Comparison of ENCODE assay signal across 1 cellular context in genomic region chr9:35161713-35162604, GRCh38.
TF ChIP-seq lines count a peak whose summit lies in the region.

Gene UNC13B, plus strand, starts transcription at chr9:35162009. Its CDS starts 275 bp downstream, at chr9:35162284.

TF ChIP-seq in HepG2, 621 proteins besides CTCF, POLR2A, EP300 and RAD21 (continued from another document and continues in another):
- TF ChIP-seq ZNF770 (CRISPR knock-in tag; IDR thresholded peaks at IDR 0.05) = 0 out of 2 replicates have a peak, but pooled peaks have one; percentile 18
- TF ChIP-seq, protein P1, sequence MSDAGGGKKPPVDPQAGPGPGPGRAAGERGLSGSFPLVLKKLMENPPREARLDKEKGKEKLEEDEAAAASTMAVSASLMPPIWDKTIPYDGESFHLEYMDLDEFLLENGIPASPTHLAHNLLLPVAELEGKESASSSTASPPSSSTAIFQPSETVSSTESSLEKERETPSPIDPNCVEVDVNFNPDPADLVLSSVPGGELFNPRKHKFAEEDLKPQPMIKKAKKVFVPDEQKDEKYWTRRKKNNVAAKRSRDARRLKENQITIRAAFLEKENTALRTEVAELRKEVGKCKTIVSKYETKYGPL (CRISPR knock-in tag; IDR thresholded peaks at IDR 0.05) = no peak
- no peak for TF ChIP-seq SRSF1 (optimal IDR thresholded peaks at IDR 0.05; ENCODE audit: low read depth, low read length)
- TF ChIP-seq JDP2 (CRISPR knock-in tag; IDR thresholded peaks at IDR 0.05; ENCODE audit: borderline replicate concordance) = no peak
- no peak for TF ChIP-seq SSRP1 (CRISPR knock-in tag; IDR thresholded peaks at IDR 0.05)
- TF ChIP-seq ZSCAN9 (CRISPR knock-in tag; IDR thresholded peaks at IDR 0.05; ENCODE audit: borderline replicate concordance) = peak; percentile 46; the same call in 1 of the 2 replicates
- TF ChIP-seq MIER2 (CRISPR knock-in tag; IDR thresholded peaks at IDR 0.05) = no peak
- no peak for TF ChIP-seq RARG (CRISPR knock-in tag; IDR thresholded peaks at IDR 0.05; ENCODE audit: low read depth)
- TF ChIP-seq PRDM10 (CRISPR knock-in tag; IDR thresholded peaks at IDR 0.05; ENCODE audit: low read depth) = peak; percentile 74; the same call in 1 of the 2 replicates
- TF ChIP-seq, protein P2, sequence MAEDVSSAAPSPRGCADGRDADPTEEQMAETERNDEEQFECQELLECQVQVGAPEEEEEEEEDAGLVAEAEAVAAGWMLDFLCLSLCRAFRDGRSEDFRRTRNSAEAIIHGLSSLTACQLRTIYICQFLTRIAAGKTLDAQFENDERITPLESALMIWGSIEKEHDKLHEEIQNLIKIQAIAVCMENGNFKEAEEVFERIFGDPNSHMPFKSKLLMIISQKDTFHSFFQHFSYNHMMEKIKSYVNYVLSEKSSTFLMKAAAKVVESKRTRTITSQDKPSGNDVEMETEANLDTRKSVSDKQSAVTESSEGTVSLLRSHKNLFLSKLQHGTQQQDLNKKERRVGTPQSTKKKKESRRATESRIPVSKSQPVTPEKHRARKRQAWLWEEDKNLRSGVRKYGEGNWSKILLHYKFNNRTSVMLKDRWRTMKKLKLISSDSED (CRISPR knock-in tag; IDR thresholded peaks at IDR 0.05) = 0 out of 2 replicates have a peak, but pooled peaks have one; percentile 45
- TF ChIP-seq ZNF12 (CRISPR knock-in tag; IDR thresholded peaks at IDR 0.05) = no peak; the same call in 1 of the 2 replicates
- no peak for TF ChIP-seq DBP (CRISPR knock-in tag; IDR thresholded peaks at IDR 0.05; ENCODE audit: not compliant biosample characterization)
- TF ChIP-seq SAP130 (CRISPR knock-in tag; IDR thresholded peaks at IDR 0.05; ENCODE audit: low read depth) = peak; percentile 90
- no peak for TF ChIP-seq HDAC6 (IDR thresholded peaks at IDR 0.05; ENCODE audit: low read depth, low read length)
- peak; percentile 75; the same call in 1 of the 2 replicates for TF ChIP-seq SALL2 (CRISPR knock-in tag; IDR thresholded peaks at IDR 0.05)
- TF ChIP-seq GFI1 (CRISPR knock-in tag; IDR thresholded peaks at IDR 0.05; ENCODE audit: borderline replicate concordance) = peak; percentile 39; the same call in 1 of the 2 replicates
- peak; percentile 97; the same call in 1 of the 2 replicates for TF ChIP-seq ZNF546 (CRISPR knock-in tag; conservative IDR thresholded peaks at IDR 0.05)
- no peak; the same call in 1 of the 2 replicates for TF ChIP-seq ESRRA (CRISPR knock-in tag; IDR thresholded peaks at IDR 0.05; ENCODE audit: low read depth)
- TF ChIP-seq SRSF4 (IDR thresholded peaks at IDR 0.05; ENCODE audit: low read depth, low read length, poor library complexity, severe bottlenecking) = no peak
- TF ChIP-seq, protein P3, sequence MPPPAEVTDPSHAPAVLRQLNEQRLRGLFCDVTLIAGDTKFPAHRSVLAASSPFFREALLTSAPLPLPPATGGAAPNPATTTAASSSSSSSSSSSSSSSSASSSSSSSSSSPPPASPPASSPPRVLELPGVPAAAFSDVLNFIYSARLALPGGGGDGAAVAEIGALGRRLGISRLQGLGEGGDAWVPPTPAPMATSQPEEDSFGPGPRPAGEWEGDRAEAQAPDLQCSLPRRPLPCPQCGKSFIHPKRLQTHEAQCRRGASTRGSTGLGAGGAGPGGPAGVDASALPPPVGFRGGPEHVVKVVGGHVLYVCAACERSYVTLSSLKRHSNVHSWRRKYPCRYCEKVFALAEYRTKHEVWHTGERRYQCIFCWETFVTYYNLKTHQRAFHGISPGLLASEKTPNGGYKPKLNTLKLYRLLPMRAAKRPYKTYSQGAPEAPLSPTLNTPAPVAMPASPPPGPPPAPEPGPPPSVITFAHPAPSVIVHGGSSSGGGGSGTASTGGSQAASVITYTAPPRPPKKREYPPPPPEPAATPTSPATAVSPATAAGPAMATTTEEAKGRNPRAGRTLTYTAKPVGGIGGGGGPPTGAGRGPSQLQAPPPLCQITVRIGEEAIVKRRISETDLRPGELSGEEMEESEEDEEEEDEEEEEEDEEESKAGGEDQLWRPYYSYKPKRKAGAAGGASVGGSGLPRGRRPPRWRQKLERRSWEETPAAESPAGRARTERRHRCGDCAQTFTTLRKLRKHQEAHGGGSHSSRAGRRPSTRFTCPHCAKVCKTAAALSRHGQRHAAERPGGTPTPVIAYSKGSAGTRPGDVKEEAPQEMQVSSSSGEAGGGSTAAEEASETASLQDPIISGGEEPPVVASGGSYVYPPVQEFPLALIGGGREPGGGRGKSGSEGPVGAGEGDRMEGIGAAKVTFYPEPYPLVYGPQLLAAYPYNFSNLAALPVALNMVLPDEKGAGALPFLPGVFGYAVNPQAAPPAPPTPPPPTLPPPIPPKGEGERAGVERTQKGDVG (CRISPR knock-in tag; IDR thresholded peaks at IDR 0.05; ENCODE audit: borderline replicate concordance) = peak; percentile 78; the same call in 1 of the 2 replicates
- TF ChIP-seq PHF21A (CRISPR knock-in tag; IDR thresholded peaks at IDR 0.05) = peak; percentile 74; the same call in 1 of the 2 replicates
- 0 out of 2 replicates have a peak, but pooled peaks have one; percentile 36 for TF ChIP-seq NKX3-1 (CRISPR knock-in tag; IDR thresholded peaks at IDR 0.05)
- peak; percentile 27; the same call in 1 of the 2 replicates for TF ChIP-seq FOSL2 (CRISPR knock-in tag; IDR thresholded peaks at IDR 0.05)
- TF ChIP-seq ARNT2 (CRISPR knock-in tag; IDR thresholded peaks at IDR 0.05; ENCODE audit: low read depth) = peak; percentile 78
- peak; percentile 95 for TF ChIP-seq ZNF225 (CRISPR knock-in tag; IDR thresholded peaks at IDR 0.05)
- 0 out of 2 replicates have a peak, but pooled peaks have one; percentile 22 for TF ChIP-seq ZNF264 (CRISPR knock-in tag; IDR thresholded peaks at IDR 0.05)
- peak; percentile 90; the same call in 1 of the 2 replicates for TF ChIP-seq GLI4 (CRISPR knock-in tag; IDR thresholded peaks at IDR 0.05; ENCODE audit: borderline replicate concordance)
- TF ChIP-seq RBM39 (IDR thresholded peaks at IDR 0.05; ENCODE audit: low read depth, low read length, poor library complexity, severe bottlenecking) = peak; percentile 63
- peak; percentile 43; the same call in 1 of the 2 replicates for TF ChIP-seq ATF1 (CRISPR knock-in tag; IDR thresholded peaks at IDR 0.05)
- TF ChIP-seq HOXA3 (CRISPR knock-in tag; IDR thresholded peaks at IDR 0.05) = peak; percentile 87
- TF ChIP-seq TFE3 (CRISPR knock-in tag; IDR thresholded peaks at IDR 0.05) = peak; percentile 55
- TF ChIP-seq BHLHE40 (IDR thresholded peaks at IDR 0.05; ENCODE audit: low read length) = no peak
- 0 out of 2 replicates have a peak, but pooled peaks have one; percentile 55 for TF ChIP-seq TRAFD1 (CRISPR knock-in tag; IDR thresholded peaks at IDR 0.05; ENCODE audit: borderline replicate concordance)
- peak; percentile 53 for TF ChIP-seq TAF15 (IDR thresholded peaks at IDR 0.05; ENCODE audit: low read depth, low read length, poor library complexity, severe bottlenecking)
- TF ChIP-seq, protein P4, sequence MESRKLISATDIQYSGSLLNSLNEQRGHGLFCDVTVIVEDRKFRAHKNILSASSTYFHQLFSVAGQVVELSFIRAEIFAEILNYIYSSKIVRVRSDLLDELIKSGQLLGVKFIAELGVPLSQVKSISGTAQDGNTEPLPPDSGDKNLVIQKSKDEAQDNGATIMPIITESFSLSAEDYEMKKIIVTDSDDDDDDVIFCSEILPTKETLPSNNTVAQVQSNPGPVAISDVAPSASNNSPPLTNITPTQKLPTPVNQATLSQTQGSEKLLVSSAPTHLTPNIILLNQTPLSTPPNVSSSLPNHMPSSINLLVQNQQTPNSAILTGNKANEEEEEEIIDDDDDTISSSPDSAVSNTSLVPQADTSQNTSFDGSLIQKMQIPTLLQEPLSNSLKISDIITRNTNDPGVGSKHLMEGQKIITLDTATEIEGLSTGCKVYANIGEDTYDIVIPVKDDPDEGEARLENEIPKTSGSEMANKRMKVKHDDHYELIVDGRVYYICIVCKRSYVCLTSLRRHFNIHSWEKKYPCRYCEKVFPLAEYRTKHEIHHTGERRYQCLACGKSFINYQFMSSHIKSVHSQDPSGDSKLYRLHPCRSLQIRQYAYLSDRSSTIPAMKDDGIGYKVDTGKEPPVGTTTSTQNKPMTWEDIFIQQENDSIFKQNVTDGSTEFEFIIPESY (CRISPR knock-in tag; IDR thresholded peaks at IDR 0.05) = peak; percentile 38
